ENCODE assay signal across 5 cellular contexts in the genomic region with DNA sequence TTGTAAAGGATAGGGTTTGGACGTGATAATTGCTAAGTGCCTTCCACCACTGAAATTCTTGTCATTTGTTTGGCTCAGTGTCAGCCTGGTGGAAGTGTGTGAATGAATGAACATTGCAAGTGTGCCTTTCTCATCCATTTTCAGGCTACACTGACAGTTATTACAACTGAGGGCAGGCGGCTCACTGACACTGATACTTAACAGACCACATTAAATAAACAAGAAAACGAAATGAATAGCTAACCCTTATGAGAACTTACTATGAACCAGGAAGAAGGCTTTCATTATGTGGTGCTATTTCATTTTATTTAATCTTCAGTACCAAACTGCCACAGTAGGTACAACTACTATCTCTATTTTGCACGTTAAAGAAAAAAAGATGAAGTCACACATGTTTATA.
"Had no signal": no experiment of that assay in that cellular context is flagged by ENCODE, and none has a peak within 500 bp of the region (broad histone marks: within the 10 kb centered on the region; RNA-seq: fewer than 3 reads in every experiment).

No MANE protein-coding gene starts in this region.

- H3K27ac ChIP-seq: HL-60 had no signal

- H3K4me1 Mint-ChIP-seq: IgD-negative memory B cell had no signal

- H3K36me3 Mint-ChIP-seq: IgD-negative memory B cell had no signal

- H3K4me3 ChIP-seq: K562 had no signal

- H3K27me3 Mint-ChIP-seq: IgD-negative memory B cell had no signal

- DNase-seq: IMR-90 had no signal

- H3K27ac Mint-ChIP-seq: IgD-negative memory B cell had no signal

- ATAC-seq: HepG2, K562 had no signal
